Comparison of ENCODE assay signal across 8 cellular contexts in the genomic region with DNA sequence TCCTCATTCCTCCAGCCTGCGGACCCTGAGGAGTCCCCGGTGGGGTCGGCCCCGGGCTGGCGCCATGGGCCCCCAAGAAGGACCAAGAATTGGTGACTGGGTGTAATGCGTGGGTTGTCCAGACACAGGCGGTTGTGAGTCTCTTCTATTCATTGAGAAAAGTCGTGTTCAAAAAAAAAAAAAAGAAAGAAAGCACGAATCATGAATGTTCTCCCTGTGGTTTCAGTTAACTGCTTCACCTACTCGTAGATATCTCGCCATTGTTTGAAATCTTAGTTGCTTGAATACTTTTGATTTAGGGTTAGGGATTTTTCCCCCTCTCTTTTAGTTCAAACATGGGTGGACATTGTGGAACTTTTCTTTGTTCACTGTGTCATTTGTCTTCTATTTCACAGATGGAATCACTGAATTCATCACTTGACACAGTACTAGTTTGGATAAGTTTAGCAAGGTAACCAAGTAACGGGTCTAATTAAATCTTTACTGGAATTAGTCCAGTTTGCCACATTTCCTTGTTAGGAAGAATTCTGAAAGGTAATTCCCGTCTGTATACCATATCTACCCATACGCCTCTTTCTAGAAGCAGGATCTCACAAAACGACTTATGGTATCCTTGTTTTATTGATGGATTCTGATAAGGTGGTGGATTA. TPM values are rescaled to one million over a fixed set of nuclear protein-coding genes. Genes with fewer than 3 reads are reported as not detected.
DNase-seq lines count a peak whose midpoint lies in the region; ATAC-seq and TF ChIP-seq lines count a peak whose summit lies in the region.

No MANE protein-coding gene starts in this region.

- H3K36me3 Mint-ChIP-seq in activated CD4-positive, alpha-beta T cell treated with anti-CD3 and anti-CD28 coated beads, Interleukin-2, amount 10 ng/mL, durations not matched to agents 7 days and 5 days (ENCODE audit: low read depth), result peaks cover 4% of the 10 kb centered on the region

- peaks cover 5% of the 10 kb centered on the region for H3K9me3 Mint-ChIP-seq in activated CD4-positive, alpha-beta T cell treated with anti-CD3 and anti-CD28 coated beads, Interleukin-2, amount 10 ng/mL, durations not matched to agents 7 days and 5 days

- in situ Hi-C loops in mammary epithelial cell (cut with MboI; ENCODE audit: low sequenced_read_pairs in 2 of 2), result no loop called here

- peaks cover 6% of the 10 kb centered on the region for H3K27me3 Mint-ChIP-seq in activated CD4-positive, alpha-beta T cell treated with anti-CD3 and anti-CD28 coated beads, Interleukin-2, amount 10 ng/mL, durations not matched to agents 7 days and 5 days

- peak overlapping the region; percentile 71 for H3K4me2 ChIP-seq in mammary epithelial cell (ENCODE audit: insufficient read depth, low read depth, low read length)

- H3K36me3 ChIP-seq in HEK293 (ENCODE audit: control insufficient read depth in 2 of 2, insufficient read depth in 1 of 2, low read length in 2 of 2) (peaks cover 0 to 2% of the 10 kb centered on the region in 2 experiments; a peak in 1 of 3 replicates), mammary epithelial cell (ENCODE audit: insufficient read depth, low read length) (no peaks in the 10 kb centered on the region), left lung (no peaks in the 10 kb centered on the region), thoracic aorta (no peaks in the 10 kb centered on the region)

- H3K4me1 Mint-ChIP-seq in activated CD4-positive, alpha-beta T cell treated with anti-CD3 and anti-CD28 coated beads, Interleukin-2, amount 10 ng/mL, durations not matched to agents 7 days and 5 days, result peaks cover 32% of the 10 kb centered on the region

- H3K27ac ChIP-seq in HEK293 (ENCODE audit: extremely low read depth, low read depth, low read length) (peak overlapping the region; percentile 6; the same call in 1 of the 2 replicates), mammary epithelial cell (ENCODE audit: insufficient read depth, low read depth, low read length) (peak overlapping the region; percentile 84), left lung (peak overlapping the region; percentile 89 to 90), thoracic aorta (peak overlapping the region; percentile 92 to 93)

- peaks cover 46% of the 10 kb centered on the region for H3K79me2 ChIP-seq in mammary epithelial cell (ENCODE audit: insufficient read depth, low read length)

- peak overlapping the region; percentile 89 for H3K27ac Mint-ChIP-seq in activated CD4-positive, alpha-beta T cell treated with anti-CD3 and anti-CD28 coated beads, Interleukin-2, amount 10 ng/mL, durations not matched to agents 7 days and 5 days

- ATAC-seq in left lung, result peak; percentile 49
- ATAC-seq in thoracic aorta (ENCODE audit: insufficient number of reproducible peaks, low FRiP score, low read depth), result peak; percentile 2

- peak overlapping the region; percentile 91 for H3K4me3 Mint-ChIP-seq in activated CD4-positive, alpha-beta T cell treated with anti-CD3 and anti-CD28 coated beads, Interleukin-2, amount 10 ng/mL, durations not matched to agents 7 days and 5 days

- TSS peak; percentile 34 for BruUV-seq in mammary epithelial cell (replicated peaks; lab: Mats Ljungman, UMichigan)

- H3K4me1 ChIP-seq in HEK293 (ENCODE audit: control insufficient read depth, insufficient read depth, low read length), result peaks cover 5% of the 10 kb centered on the region; the same call in 1 of the 2 replicates
- H3K4me1 ChIP-seq in mammary epithelial cell (ENCODE audit: insufficient read depth, low read length), result peaks cover 16% of the 10 kb centered on the region
- peaks cover 22 to 30% of the 10 kb centered on the region in 2 donors for H3K4me1 ChIP-seq in left lung
- peaks cover 19 to 22% of the 10 kb centered on the region in 2 donors for H3K4me1 ChIP-seq in thoracic aorta (ENCODE audit: control insufficient read depth in 1 of 2, low read depth in 2 of 2)

- no peaks in the 10 kb centered on the region for H3K9me3 ChIP-seq in HEK293 (ENCODE audit: control insufficient read depth, insufficient read depth, low read depth, low read length)
- no peaks in the 10 kb centered on the region for H3K9me3 ChIP-seq in mammary epithelial cell (replicated peaks; ENCODE audit: insufficient read depth, low read length)
- no peaks in the 10 kb centered on the region for H3K9me3 ChIP-seq in left lung
- no peaks in the 10 kb centered on the region for H3K9me3 ChIP-seq in thoracic aorta

- no peaks in the 10 kb centered on the region for H3K27me3 ChIP-seq in mammary epithelial cell (ENCODE audit: insufficient read depth, low read length)
- H3K27me3 ChIP-seq in left lung, result no peaks in the 10 kb centered on the region
- H3K27me3 ChIP-seq in thoracic aorta (replicated peaks; ENCODE audit: insufficient read depth), result no peaks in the 10 kb centered on the region

- no peak for TF ChIP-seq CTCF in HEK293 (tag by site-specific recombination; IDR thresholded peaks at IDR 0.05)
- peak in 1 of 2 donors; percentile 6 for TF ChIP-seq CTCF in mammary epithelial cell (conservative IDR thresholded peaks at IDR 0.05 in 1 of 2, IDR thresholded peaks at IDR 0.05 in 1 of 2; ENCODE audit: extremely low read depth in 1 of 2, insufficient read depth in 1 of 2, low read depth in 1 of 2, low read length in 2 of 2)
- no peak for TF ChIP-seq CTCF in left lung (IDR thresholded peaks at IDR 0.05)
- TF ChIP-seq CTCF in thoracic aorta (IDR thresholded peaks at IDR 0.05), result peak; percentile 25

- POLR2A ChIA-PET in activated CD4-positive, alpha-beta T cell treated with anti-CD3 and anti-CD28 coated beads, Interleukin-2, amount 10 ng/mL, durations not matched to agents 7 days and 5 days (lab: Charles Lee), result no interaction called here
- POLR2A ChIA-PET in HEK293 (lab: Yijun Ruan, JAX), result interaction anchor here (1.0 to 1.4 kb wide), 7 partner anchors 9 to 258 kb away, joined by 3 to 15 read pairs (median 4); partner anchors contain the start of gene EPDR1

- CTCF ChIA-PET in activated CD4-positive, alpha-beta T cell treated with anti-CD3 and anti-CD28 coated beads, Interleukin-2, amount 10 ng/mL, durations not matched to agents 7 days and 5 days (lab: Charles Lee), result interaction anchor here (1.0 kb wide), 1 partner anchor 175 kb away, joined by 3 read pairs; no protein-coding TSS in a partner anchor
- CTCF ChIA-PET in HEK293 (lab: Yijun Ruan, JAX), result interaction anchor here (1.3 kb wide), 1 partner anchor 37 kb away, joined by 4 read pairs; no protein-coding TSS in a partner anchor
- CTCF ChIA-PET in mammary epithelial cell (lab: Charles Lee; ENCODE audit: low non-redundant PET), result interaction anchor here (0.6 kb wide), 1 partner anchor 190 kb away, joined by 8 read pairs; no protein-coding TSS in a partner anchor

- intact Hi-C loops in mammary epithelial cell (cut with micrococcal nuclease) (loop anchor here (1.0 kb wide), 2 partner anchors 8 to 36 kb away; no protein-coding TSS in a partner anchor), left lung (cut with DNase I) (no loop called here)

- 10% methylated on average over 14 of the region's 15 CpGs for WGBS in mammary epithelial cell (ENCODE audit: low coverage, missing lambda C conversion rate)

- H4K20me1 ChIP-seq in mammary epithelial cell (ENCODE audit: insufficient read depth, low read length), result no peaks in the 10 kb centered on the region

- peak overlapping the region; percentile 78 for H3K4me3 ChIP-seq in HEK293 (ENCODE audit: low read depth, low read length)
- peak overlapping the region; percentile 71 to 91 (median 84) for H3K4me3 ChIP-seq in mammary epithelial cell (replicated peaks in 1 of 3; ENCODE audit: insufficient read depth in 1 of 3, low read depth in 2 of 3, low read length in 3 of 3)
- peak overlapping the region; percentile 59 to 76 for H3K4me3 ChIP-seq in left lung
- peak overlapping the region; percentile 97 for H3K4me3 ChIP-seq in thoracic aorta

- peak overlapping the region; percentile 94 for H2AFZ ChIP-seq in mammary epithelial cell (ENCODE audit: low read depth, low read length)

- H3K9ac ChIP-seq in mammary epithelial cell (ENCODE audit: insufficient read depth, low read length), result peak overlapping the region; percentile 83

- dilution Hi-C loops in mammary epithelial cell (cut with HindIII; ENCODE audit: low sequenced_read_pairs), result no loop called here

- no peak for DNase-seq in activated CD4-positive, alpha-beta T cell treated with anti-CD3 and anti-CD28 coated beads, Interleukin-2, amount 10 ng/mL, durations not matched to agents 7 days and 5 days
- no peak for DNase-seq in activated CD4-positive, alpha-beta T cell treated with anti-CD3 and anti-CD28 coated beads for 48 hours
- DNase-seq in NAMALWA (ENCODE audit: low spot score) (peak; percentile 77), mammary epithelial cell (no peak), left lung (no peak), thoracic aorta (ENCODE audit: low spot score) (no peak), NCI-H524 treated with DMSO at 0.1 percent for 48 hours (lab: John Stamatoyannopoulos, UW) (no peak)

TF ChIP-seq in HEK293, 187 proteins besides CTCF, POLR2A, EP300 and RAD21 (continues in another document):
- TF ChIP-seq HIC1 (tag by site-specific recombination; IDR thresholded peaks at IDR 0.05) (no peak), SCRT1 (tag by site-specific recombination; IDR thresholded peaks at IDR 0.05; ENCODE audit: borderline replicate concordance) (no peak), ZNF416 (tag by site-specific recombination; IDR thresholded peaks at IDR 0.05) (no peak), ZNF341 (tag by site-specific recombination; IDR thresholded peaks at IDR 0.05; ENCODE audit: low read depth) (no peak), ZSCAN23 (tag by site-specific recombination; IDR thresholded peaks at IDR 0.05) (no peak), ZNF169 (tag by site-specific recombination; IDR thresholded peaks at IDR 0.05) (no peak), RBAK (tag by site-specific recombination; IDR thresholded peaks at IDR 0.05) (no peak)

RNA-seq across cellular contexts. Expression of gene STARD3NL, which starts 0.8 kb away (rescaled TPM):
- total RNA-seq in activated CD4-positive, alpha-beta T cell treated with anti-CD3 and anti-CD28 coated beads, Interleukin-2, amount 10 ng/mL, durations not matched to agents 7 days and 5 days, result 10 to 100 TPM; 22.5 to 22.9 TPM
- total RNA-seq in mammary epithelial cell (10 to 100 TPM; 27.9 to 32.2 TPM), left lung (10 to 100 TPM; 53.4 to 62.2 TPM), thoracic aorta (10 to 100 TPM; 24.8 to 27.6 TPM)
- 31.1 TPM for polyA plus RNA-seq in mammary epithelial cell
- 36.2 TPM for polyA minus RNA-seq in mammary epithelial cell

Comparison
In these comparisons a context has a peak if more than half of its experiments do, and no peak if none do; other contexts are left out.
1. H3K27ac ChIP-seq: peak in every context shown above with its lines; median percentile 92 in thoracic aorta; 90 in left lung; 84 in mammary epithelial cell; 6 in HEK293.